In genomic region chr13:57582032-57582431, GRCh38 we compare ENCODE assay signal across 1 cellular context.
TF ChIP-seq lines count a peak whose summit lies in the region.

No MANE protein-coding gene starts in this region.

TF ChIP-seq in GM12878, 131 proteins besides CTCF, POLR2A, EP300 and RAD21:
- TF ChIP-seq LARP7 (IDR thresholded peaks at IDR 0.05) (no peak), ATF7 (IDR thresholded peaks at IDR 0.05; ENCODE audit: low read depth) (no peak), MYB (IDR thresholded peaks at IDR 0.05; ENCODE audit: borderline replicate concordance, low read depth, low read length) (no peak), RUNX3 (IDR thresholded peaks at IDR 0.05; ENCODE audit: low read length) (no peak), EED (IDR thresholded peaks at IDR 0.05; ENCODE audit: low read depth) (no peak), MXI1 (IDR thresholded peaks at IDR 0.05; ENCODE audit: low read depth, low read length) (no peak), MTA2 (IDR thresholded peaks at IDR 0.05; ENCODE audit: low read depth) (no peak), NR2C1 (IDR thresholded peaks at IDR 0.05) (no peak), ZZZ3 (IDR thresholded peaks at IDR 0.05; ENCODE audit: control insufficient read depth, insufficient read length, low read depth) (no peak)
- TF ChIP-seq, protein P1, sequence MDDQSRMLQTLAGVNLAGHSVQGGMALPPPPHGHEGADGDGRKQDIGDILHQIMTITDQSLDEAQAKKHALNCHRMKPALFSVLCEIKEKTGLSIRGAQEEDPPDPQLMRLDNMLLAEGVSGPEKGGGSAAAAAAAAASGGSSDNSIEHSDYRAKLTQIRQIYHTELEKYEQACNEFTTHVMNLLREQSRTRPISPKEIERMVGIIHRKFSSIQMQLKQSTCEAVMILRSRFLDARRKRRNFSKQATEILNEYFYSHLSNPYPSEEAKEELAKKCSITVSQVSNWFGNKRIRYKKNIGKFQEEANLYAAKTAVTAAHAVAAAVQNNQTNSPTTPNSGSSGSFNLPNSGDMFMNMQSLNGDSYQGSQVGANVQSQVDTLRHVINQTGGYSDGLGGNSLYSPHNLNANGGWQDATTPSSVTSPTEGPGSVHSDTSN (IDR thresholded peaks at IDR 0.05; ENCODE audit: insufficient replicate concordance, low read depth, low read length), result no peak
- TF ChIP-seq, protein P2, sequence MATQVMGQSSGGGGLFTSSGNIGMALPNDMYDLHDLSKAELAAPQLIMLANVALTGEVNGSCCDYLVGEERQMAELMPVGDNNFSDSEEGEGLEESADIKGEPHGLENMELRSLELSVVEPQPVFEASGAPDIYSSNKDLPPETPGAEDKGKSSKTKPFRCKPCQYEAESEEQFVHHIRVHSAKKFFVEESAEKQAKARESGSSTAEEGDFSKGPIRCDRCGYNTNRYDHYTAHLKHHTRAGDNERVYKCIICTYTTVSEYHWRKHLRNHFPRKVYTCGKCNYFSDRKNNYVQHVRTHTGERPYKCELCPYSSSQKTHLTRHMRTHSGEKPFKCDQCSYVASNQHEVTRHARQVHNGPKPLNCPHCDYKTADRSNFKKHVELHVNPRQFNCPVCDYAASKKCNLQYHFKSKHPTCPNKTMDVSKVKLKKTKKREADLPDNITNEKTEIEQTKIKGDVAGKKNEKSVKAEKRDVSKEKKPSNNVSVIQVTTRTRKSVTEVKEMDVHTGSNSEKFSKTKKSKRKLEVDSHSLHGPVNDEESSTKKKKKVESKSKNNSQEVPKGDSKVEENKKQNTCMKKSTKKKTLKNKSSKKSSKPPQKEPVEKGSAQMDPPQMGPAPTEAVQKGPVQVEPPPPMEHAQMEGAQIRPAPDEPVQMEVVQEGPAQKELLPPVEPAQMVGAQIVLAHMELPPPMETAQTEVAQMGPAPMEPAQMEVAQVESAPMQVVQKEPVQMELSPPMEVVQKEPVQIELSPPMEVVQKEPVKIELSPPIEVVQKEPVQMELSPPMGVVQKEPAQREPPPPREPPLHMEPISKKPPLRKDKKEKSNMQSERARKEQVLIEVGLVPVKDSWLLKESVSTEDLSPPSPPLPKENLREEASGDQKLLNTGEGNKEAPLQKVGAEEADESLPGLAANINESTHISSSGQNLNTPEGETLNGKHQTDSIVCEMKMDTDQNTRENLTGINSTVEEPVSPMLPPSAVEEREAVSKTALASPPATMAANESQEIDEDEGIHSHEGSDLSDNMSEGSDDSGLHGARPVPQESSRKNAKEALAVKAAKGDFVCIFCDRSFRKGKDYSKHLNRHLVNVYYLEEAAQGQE (IDR thresholded peaks at IDR 0.05; ENCODE audit: low read depth, low read length), result no peak
